In genomic region chr17:78127240-78127887, GRCh38 we compare ENCODE assay signal across 8 cellular contexts. TPM values are rescaled to one million over a fixed set of nuclear protein-coding genes. Genes with fewer than 3 reads are reported as not detected.
DNase-seq lines count a peak whose midpoint lies in the region; ATAC-seq and TF ChIP-seq lines count a peak whose summit lies in the region.

No MANE protein-coding gene starts in this region.

- peak; percentile 86 for DNase-seq in GM20000 (ENCODE audit: low spot score)
- peak in 32 of 34 experiments; percentile 53 to 76 (median 60) for DNase-seq in T-cell
- DNase-seq in breast epithelium (ENCODE audit: low spot score in 2 of 2), result peak in 1 of 2 donors; percentile 68
- no peak for DNase-seq in kidney epithelial cell (ENCODE audit: low read depth)
- DNase-seq in stimulated activated CD4-positive, alpha-beta T cell treated with anti-CD3 and anti-CD28 coated beads, Interleukin-2, amount 100 ng/mL, for 24 hours, result peak; percentile 63 to 74
- no peak for DNase-seq in GOT3 (lab: John Stamatoyannopoulos, UW)
- no peak for DNase-seq in HFFc6
- DNase-seq in NCI-H2029 (lab: John Stamatoyannopoulos, UW), result no peak

- H3K36me3 ChIP-seq in breast epithelium (peaks cover 3% of the 10 kb centered on the region), kidney epithelial cell (ENCODE audit: control insufficient read depth, insufficient read depth, low read length) (no peaks in the 10 kb centered on the region)

- peak overlapping the region; percentile 90 for H3K27ac ChIP-seq in breast epithelium

- TF ChIP-seq CTCF in GM20000 (IDR thresholded peaks at IDR 0.05; ENCODE audit: extremely low read depth, missing control alignments) (no peak), breast epithelium (IDR thresholded peaks at IDR 0.05) (no peak), kidney epithelial cell (IDR thresholded peaks at IDR 0.05; ENCODE audit: insufficient read depth, low read length, poor library complexity, severe bottlenecking) (no peak), HFFc6 (IDR thresholded peaks at IDR 0.05) (no peak)

- intact Hi-C loops in breast epithelium (cut with DNase I; ENCODE audit: low total_unique reads), result no loop called here

- H3K4me3 Mint-ChIP-seq in T-cell (peak overlapping the region; percentile 91 to 99 (median 99)), HFFc6 (no peak overlapping the region)

- peak in 3 of 4 experiments; percentile 10 to 18 (median 13) for ATAC-seq in T-cell (replicated peaks in 1 of 4)

- no peak for TF ChIP-seq POLR2A in breast epithelium (IDR thresholded peaks at IDR 0.05)

- POLR2A ChIA-PET in T-cell (lab: Charles Lee), result no interaction called here

- peaks cover 50 to 62% (median 53%) of the 10 kb centered on the region in 3 donors for H3K4me1 Mint-ChIP-seq in T-cell
- 0 out of 2 replicates have a peak, but pooled peaks cover 5% of the 10 kb centered on the region for H3K4me1 Mint-ChIP-seq in HFFc6 (ENCODE audit: low read depth)

- peaks cover 0 to under 1% of the 10 kb centered on the region in 2 donors for H3K4me1 ChIP-seq in breast epithelium

- H3K9me3 Mint-ChIP-seq in T-cell (no peaks in the 10 kb centered on the region), HFFc6 (no peaks in the 10 kb centered on the region)

- CTCF ChIA-PET in T-cell (lab: Charles Lee), result interaction anchor here in 1 of 2 donors (0.6 kb wide), 1 partner anchor 12 kb away, joined by 6 read pairs; no protein-coding TSS in a partner anchor

- no peaks in the 10 kb centered on the region for H3K27me3 Mint-ChIP-seq in T-cell
- peaks cover 18% of the 10 kb centered on the region for H3K27me3 Mint-ChIP-seq in HFFc6 (ENCODE audit: insufficient read depth)

- H3K27me3 ChIP-seq in breast epithelium, result no peaks in the 10 kb centered on the region
- H3K27me3 ChIP-seq in kidney epithelial cell (ENCODE audit: control insufficient read depth, insufficient read depth, low read length), result peaks cover 16% of the 10 kb centered on the region

- peak overlapping the region; percentile 60 to 86 (median 72) for H3K4me3 ChIP-seq in breast epithelium
- H3K4me3 ChIP-seq in kidney epithelial cell (ENCODE audit: low read depth, low read length), result peak overlapping the region; percentile 68

- H3K27ac Mint-ChIP-seq in T-cell (peak overlapping the region; percentile 91 to 95), HFFc6 (no peak overlapping the region)

- no peaks in the 10 kb centered on the region for H3K9me3 ChIP-seq in breast epithelium

- peaks cover 19% of the 10 kb centered on the region for H3K36me3 Mint-ChIP-seq in T-cell
- no peaks in the 10 kb centered on the region for H3K36me3 Mint-ChIP-seq in HFFc6 (ENCODE audit: low read depth)

RNA-seq across cellular contexts. Expression of gene TMC6, which starts 1.2 kb away (rescaled TPM):
- total RNA-seq in T-cell (100 to 1,000 TPM; 616 to 847 (median 698) TPM), breast epithelium (10 to 100 TPM; 18.6 to 45.9 (median 28.4) TPM), kidney epithelial cell (88.7 and 127 TPM in 2 replicates)
- under 1 TPM in 2 of 6 experiments, not detected in 4; 0.20 to 0.59 TPM for total RNA-seq in HFFc6 (2021; fragmentation: NEBNext Ultra II Directional; extraction: Animal tissue kit (Norgen Biotek cat#: 25700))

RNA-seq across cellular contexts. Expression of gene TMC8, which starts 3.2 kb away (rescaled TPM):
- 100 to 1,000 TPM; 301 to 631 (median 431) TPM for total RNA-seq in T-cell
- 1 to 10 TPM; 4.2 to 9.9 (median 8.8) TPM for total RNA-seq in breast epithelium
- 5.5 and 6.4 TPM in 2 replicates for total RNA-seq in kidney epithelial cell
- not detected for total RNA-seq in HFFc6 (2021; fragmentation: NEBNext Ultra II Directional; extraction: Animal tissue kit (Norgen Biotek cat#: 25700))

RNA-seq across cellular contexts. Expression of gene C17orf99, which starts 18.8 kb away (rescaled TPM):
- total RNA-seq in T-cell (under 1 TPM in 1 of 5 donors, not detected in 4; 0.73 TPM), breast epithelium (not detected), kidney epithelial cell (not detected in 2 replicates)
- not detected for total RNA-seq in HFFc6 (2021; fragmentation: NEBNext Ultra II Directional; extraction: Animal tissue kit (Norgen Biotek cat#: 25700))

RNA-seq across cellular contexts. Expression of gene SYNGR2, which starts 41.0 kb away (rescaled TPM):
- total RNA-seq in T-cell (10 to 100 TPM; 56.0 to 86.3 (median 74.6) TPM), breast epithelium (10 to 100 TPM; 37.8 to 69.5 (median 64.2) TPM), kidney epithelial cell (85.7 and 144 TPM in 2 replicates)
- 100 to 1,000 TPM in 1 of 6 experiments, 10 to 100 TPM in 5; 44.6 to 104 (median 54.7) TPM for total RNA-seq in HFFc6 (2021; fragmentation: NEBNext Ultra II Directional; extraction: Animal tissue kit (Norgen Biotek cat#: 25700))

RNA-seq across cellular contexts. Expression of gene TK1, which starts 59.5 kb away (rescaled TPM):
- 1 to 10 TPM; 1.6 to 3.3 (median 2.2) TPM for total RNA-seq in T-cell
- total RNA-seq in breast epithelium, result 1 to 10 TPM; 2.6 to 5.6 (median 3.7) TPM
- total RNA-seq in kidney epithelial cell, result 15.0 and 21.1 TPM in 2 replicates
- total RNA-seq in HFFc6 (2021; fragmentation: NEBNext Ultra II Directional; extraction: Animal tissue kit (Norgen Biotek cat#: 25700)), result 100 to 1,000 TPM in 4 of 6 experiments, 10 to 100 TPM in 2; 75.8 to 145 (median 136) TPM

Comparison
In these comparisons a context has a peak if more than half of its experiments do, and no peak if none do; other contexts are left out.
1. DNase-seq: peak in GM20000 (single experiment), T-cell (32 of 34) and stimulated activated CD4-positive, alpha-beta T cell treated with anti-CD3 and anti-CD28 coated beads, Interleukin-2, amount 100 ng/mL, for 24 hours (2 of 2); none in kidney epithelial cell (single experiment), GOT3 (single experiment), HFFc6 (single experiment) and NCI-H2029 (single experiment).
2. RNA of gene TMC6, which starts 1.2 kb away (total RNA-seq): 616 to 847 TPM in T-cell, 88.7 to 127 TPM in kidney epithelial cell and 18.6 to 45.9 TPM in breast epithelium; 0.20 to 0.59 TPM in HFFc6; every median in the first group is over 10 times any median in the second.
3. RNA of gene TMC8, which starts 3.2 kb away (total RNA-seq): 301 to 631 TPM in T-cell; 4.2 to 9.9 TPM in breast epithelium, 5.5 to 6.4 TPM in kidney epithelial cell and not detected in HFFc6; every median in the first group is over 10 times any median in the second.